ENCODE assay signal across 21 cellular contexts in the genomic region with DNA sequence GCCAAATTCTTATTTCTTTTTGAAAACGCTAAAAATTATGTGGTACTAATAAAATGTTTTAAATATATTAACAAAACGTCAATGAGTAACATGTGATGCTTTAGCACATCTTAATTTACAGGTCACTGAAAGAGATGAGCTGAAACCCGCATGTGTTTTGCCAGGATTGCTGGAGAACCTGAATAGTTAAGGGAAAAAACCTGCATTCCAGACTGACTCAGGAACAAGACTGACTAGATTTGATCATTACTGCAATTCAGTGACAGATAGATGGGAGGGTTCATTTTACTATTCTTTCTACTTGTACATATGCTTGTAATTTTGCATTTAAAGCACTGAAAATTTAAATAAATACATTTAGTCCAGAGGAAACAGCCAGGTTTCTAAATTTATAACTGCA.
DNase-seq lines count a peak whose midpoint lies in the region; FAIRE-seq and TF ChIP-seq lines count a peak whose summit lies in the region.
"Had no signal": no experiment of that assay in that cellular context is flagged by ENCODE, and none has a peak within 500 bp of the region (broad histone marks: within the 10 kb centered on the region; RNA-seq: fewer than 3 reads in every experiment).

No MANE protein-coding gene starts in this region.

- H3K36me3 ChIP-seq in bronchial epithelial cell (ENCODE audit: control insufficient read depth, insufficient read depth, low read length), result no peaks in the 10 kb centered on the region
- H3K36me3 ChIP-seq: right atrium auricular region had no signal

- no peaks in the 10 kb centered on the region for H3K27me3 ChIP-seq in bronchial epithelial cell (ENCODE audit: control insufficient read depth, insufficient read depth, low read length)
- H3K27me3 ChIP-seq: right atrium auricular region, SJCRH30 had no signal

- TF ChIP-seq CTCF in AG10803 (conservative IDR thresholded peaks at IDR 0.05; ENCODE audit: low read length) (no peak), bronchial epithelial cell (IDR thresholded peaks at IDR 0.05; ENCODE audit: insufficient read depth, low read length, severe bottlenecking) (no peak), CD14-positive monocyte (IDR thresholded peaks at IDR 0.05) (no peak)

- peaks cover 0 to 1% (median 0%) of the 10 kb centered on the region in 7 donors for H3K9me3 Mint-ChIP-seq in CD14-positive monocyte
- H3K9me3 Mint-ChIP-seq: activated naive CD8-positive, alpha-beta T cell treated with anti-CD3 and anti-CD28 coated beads, Interleukin-2, amount 50 U/mL, for 24 hours; CD8-positive, alpha-beta memory T cell; H9; stimulated activated memory B cell treated with anti-CD40 and anti-IgM and Interleukin-4, amounts not matched to agents 10 μg/mL and 1 μg/mL and 100 μg/mL, for 72 hours had no signal

- intact Hi-C loops in CD14-positive monocyte (cut with micrococcal nuclease), result no loop called here

- H3K36me3 Mint-ChIP-seq in CD14-positive monocyte, result peaks cover 0 to 7% of the 10 kb centered on the region in 2 donors
- H3K36me3 Mint-ChIP-seq: CD8-positive, alpha-beta memory T cell; stimulated activated memory B cell treated with anti-CD40 and anti-IgM and Interleukin-4, amounts not matched to agents 10 μg/mL and 1 μg/mL and 100 μg/mL, for 72 hours had no signal

- H3K4me1 Mint-ChIP-seq in CD14-positive monocyte, result peaks cover 17% of the 10 kb centered on the region
- H3K4me1 Mint-ChIP-seq: activated naive CD8-positive, alpha-beta T cell treated with anti-CD3 and anti-CD28 coated beads, Interleukin-2, amount 50 U/mL, for 24 hours; CD8-positive, alpha-beta memory T cell; stimulated activated memory B cell treated with anti-CD40 and anti-IgM and Interleukin-4, amounts not matched to agents 10 μg/mL and 1 μg/mL and 100 μg/mL, for 72 hours had no signal

- DNase-seq in AG10803 (ENCODE audit: low read depth) (peak; percentile 35), NCI-H226 (peak; percentile 6), bronchial epithelial cell (ENCODE audit: low read depth) (peak; percentile 71), kidney glomerular epithelial cell (lab: John Stamatoyannopoulos, UW) (peak; percentile 19), CD14-positive monocyte (ENCODE audit: low spot score) (no peak), DMS153 (lab: John Stamatoyannopoulos, UW) (no peak), NCI-H1092 (lab: John Stamatoyannopoulos, UW) (no peak)
- DNase-seq in activated naive CD4-positive, alpha-beta T cell (lab: John Stamatoyannopoulos, UW), result no peak
- DNase-seq: activated naive CD8-positive, alpha-beta T cell treated with anti-CD3 and anti-CD28 coated beads, Interleukin-2, amount 50 U/mL, for 24 hours; caudate nucleus; CD8-positive, alpha-beta memory T cell; DMS79 treated with DMSO at 0.1 percent for 48 hours; effector memory CD8-positive, alpha-beta T cell; H9; NCI-H2029; NCI-H526; SJCRH30; stimulated activated CD4-positive, alpha-beta T cell treated with anti-CD3 and anti-CD28 coated beads, Interleukin-15, amount 100 ng/mL, for 24 hours had no signal

- H3K27me3 Mint-ChIP-seq in CD14-positive monocyte (ENCODE audit: low read depth in 3 of 3), result peaks cover 0 to 1% (median 0%) of the 10 kb centered on the region in 3 donors
- H3K27me3 Mint-ChIP-seq: activated naive CD8-positive, alpha-beta T cell treated with anti-CD3 and anti-CD28 coated beads, Interleukin-2, amount 50 U/mL, for 24 hours; CD8-positive, alpha-beta memory T cell; effector memory CD8-positive, alpha-beta T cell; stimulated activated memory B cell treated with anti-CD40 and anti-IgM and Interleukin-4, amounts not matched to agents 10 μg/mL and 1 μg/mL and 100 μg/mL, for 72 hours had no signal

- H3K4me3 Mint-ChIP-seq in CD14-positive monocyte, result no peak overlapping the region
- H3K4me3 Mint-ChIP-seq: activated naive CD8-positive, alpha-beta T cell treated with anti-CD3 and anti-CD28 coated beads, Interleukin-2, amount 50 U/mL, for 24 hours; CD8-positive, alpha-beta memory T cell; effector memory CD8-positive, alpha-beta T cell; H9; stimulated activated memory B cell treated with anti-CD40 and anti-IgM and Interleukin-4, amounts not matched to agents 10 μg/mL and 1 μg/mL and 100 μg/mL, for 72 hours had no signal

- FAIRE-seq in bronchial epithelial cell (lab: Jason Lieb, UNC), result no peak
- FAIRE-seq: GM18507 had no signal

- H3K4me3 ChIP-seq in AG10803 (ENCODE audit: low read length) (no peak overlapping the region), bronchial epithelial cell (ENCODE audit: low read depth, low read length) (no peak overlapping the region)
- H3K4me3 ChIP-seq: right atrium auricular region, SJCRH30 had no signal

- no peak overlapping the region for H3K27ac Mint-ChIP-seq in CD14-positive monocyte
- H3K27ac Mint-ChIP-seq: activated naive CD8-positive, alpha-beta T cell treated with anti-CD3 and anti-CD28 coated beads, Interleukin-2, amount 50 U/mL, for 24 hours; CD8-positive, alpha-beta memory T cell; effector memory CD8-positive, alpha-beta T cell; stimulated activated memory B cell treated with anti-CD40 and anti-IgM and Interleukin-4, amounts not matched to agents 10 μg/mL and 1 μg/mL and 100 μg/mL, for 72 hours had no signal

Comparison
In these comparisons a context has a peak if more than half of its experiments do, and no peak if none do; other contexts are left out.
1. DNase-seq: peak in AG10803 (single experiment), NCI-H226 (single experiment), bronchial epithelial cell (single experiment) and kidney glomerular epithelial cell (single experiment); none in CD14-positive monocyte (single experiment), DMS153 (single experiment), NCI-H1092 (single experiment) and activated naive CD4-positive, alpha-beta T cell (0 of 4).